10 cellular contexts compared by ENCODE assay signal in genomic region chr1:40049745-40050144, GRCh38. TPM values are rescaled to one million over a fixed set of nuclear protein-coding genes. Genes with fewer than 3 reads are reported as not detected.
DNase-seq lines count a peak whose midpoint lies in the region; ATAC-seq and TF ChIP-seq lines count a peak whose summit lies in the region.
"Had no signal": no experiment of that assay in that cellular context is flagged by ENCODE, and none has a peak within 500 bp of the region (broad histone marks: within the 10 kb centered on the region; RNA-seq: fewer than 3 reads in every experiment).

No MANE protein-coding gene starts in this region.

- no peak for DNase-seq in activated T-cell treated with anti-CD3 and anti-CD28 coated beads, Interleukin-2, amount 50 U/mL, for 24 hours
- no peak for DNase-seq in activated T-cell treated with anti-CD3 and anti-CD28 coated beads, Interleukin-2, amount 50 U/mL, for 1 hour
- DNase-seq in ascending aorta (ENCODE audit: low spot score in 2 of 2) (no peak), kidney glomerular epithelial cell (lab: John Stamatoyannopoulos, UW) (peak; percentile 72), thoracic aorta (ENCODE audit: low spot score) (no peak), AG08396 (ENCODE audit: low spot score) (no peak), foreskin fibroblast (no peak), SK-N-DZ (ENCODE audit: low spot score) (no peak)
- DNase-seq: posterior cingulate gyrus, SHP77 had no signal

- no peaks in the 10 kb centered on the region for H3K9me3 ChIP-seq in ascending aorta
- H3K9me3 ChIP-seq in thoracic aorta: no peaks in the 10 kb centered on the region

- H3K36me3 ChIP-seq in ascending aorta (peaks cover 0 to 3% of the 10 kb centered on the region in 2 donors), thoracic aorta (no peaks in the 10 kb centered on the region)

- ATAC-seq in thoracic aorta (ENCODE audit: insufficient number of reproducible peaks, low FRiP score, low read depth): no peak

- H3K4me3 ChIP-seq in ascending aorta (peak overlapping the region in 1 of 2 donors; percentile 36), thoracic aorta (peak overlapping the region; percentile 37), foreskin fibroblast (ENCODE audit: low read depth in 1 of 2, low read length in 2 of 2) (no peak overlapping the region)

- intact Hi-C loops in ascending aorta (cut with DNase I): loop anchor here (10.0 kb wide), 1 partner anchor 1185 kb away; no protein-coding TSS in a partner anchor

- H3K27me3 ChIP-seq in ascending aorta (no peaks in the 10 kb centered on the region), thoracic aorta (replicated peaks; ENCODE audit: insufficient read depth) (no peaks in the 10 kb centered on the region)

- H3K27ac ChIP-seq in ascending aorta (peak overlapping the region; percentile 64 to 75), thoracic aorta (peak overlapping the region; percentile 63 to 84)

- H3K4me3 Mint-ChIP-seq in activated T-cell treated with anti-CD3 and anti-CD28 coated beads, Interleukin-2, amount 50 U/mL, for 24 hours: peak overlapping the region; percentile 14

- TF ChIP-seq CTCF in ascending aorta (IDR thresholded peaks at IDR 0.05) (no peak), thoracic aorta (IDR thresholded peaks at IDR 0.05) (no peak), foreskin fibroblast (IDR thresholded peaks at IDR 0.05; ENCODE audit: low read depth, low read length) (no peak)

- H3K27ac Mint-ChIP-seq in activated T-cell treated with anti-CD3 and anti-CD28 coated beads, Interleukin-2, amount 50 U/mL, for 24 hours: peak overlapping the region; percentile 91

- H3K4me1 ChIP-seq in ascending aorta (peaks cover 6 to 75% of the 10 kb centered on the region in 2 donors), thoracic aorta (ENCODE audit: control insufficient read depth in 1 of 2, low read depth in 2 of 2) (peaks cover 69 to 88% of the 10 kb centered on the region in 2 donors)

- peaks cover 83% of the 10 kb centered on the region for H3K4me1 Mint-ChIP-seq in activated T-cell treated with anti-CD3 and anti-CD28 coated beads, Interleukin-2, amount 50 U/mL, for 24 hours (ENCODE audit: low read depth)

- H3K9me3 Mint-ChIP-seq in activated T-cell treated with anti-CD3 and anti-CD28 coated beads, Interleukin-2, amount 50 U/mL, for 24 hours: no peaks in the 10 kb centered on the region

- H3K36me3 Mint-ChIP-seq in activated T-cell treated with anti-CD3 and anti-CD28 coated beads, Interleukin-2, amount 50 U/mL, for 24 hours (ENCODE audit: low read depth): peaks cover 81% of the 10 kb centered on the region

- no peaks in the 10 kb centered on the region for H3K27me3 Mint-ChIP-seq in activated T-cell treated with anti-CD3 and anti-CD28 coated beads, Interleukin-2, amount 50 U/mL, for 24 hours

RNA-seq across cellular contexts. Expression of gene CAP1, which starts 9.2 kb away (rescaled TPM):
- total RNA-seq in ascending aorta (252 TPM), thoracic aorta (100 to 1,000 TPM; 315 to 409 TPM)
- polyA plus RNA-seq in SK-N-DZ (2014; cell fraction: cytosol; rRNA removed): 144 and 157 TPM in 2 replicates
- polyA plus RNA-seq in SK-N-DZ (2014; cell fraction: nucleus; rRNA removed): 69.2 and 77.5 TPM in 2 replicates

RNA-seq across cellular contexts. Expression of gene PPT1, which starts 47.3 kb away (rescaled TPM):
- total RNA-seq in ascending aorta: 84.2 TPM
- total RNA-seq in thoracic aorta: 10 to 100 TPM; 68.5 to 89.8 TPM
- polyA plus RNA-seq in SK-N-DZ (2014; cell fraction: cytosol; rRNA removed): 43.2 and 55.9 TPM in 2 replicates
- 21.4 and 27.6 TPM in 2 replicates for polyA plus RNA-seq in SK-N-DZ (2014; cell fraction: nucleus; rRNA removed)
